Comparison of ENCODE assay signal across 22 cellular contexts in genomic region chr6:27168108-27168507, GRCh38.
A peak's percentile ranks its signal among the peaks of the same experiment; 100 is the strongest.
DNase-seq lines count a peak whose midpoint lies in the region; ATAC-seq and TF ChIP-seq lines count a peak whose summit lies in the region.
"Had no signal": no experiment of that assay in that cellular context is flagged by ENCODE, and none has a peak within 500 bp of the region (broad histone marks: within the 10 kb centered on the region; RNA-seq: fewer than 3 reads in every experiment).

No MANE protein-coding gene starts in this region.

- H2AFZ ChIP-seq in HCT116 (ENCODE audit: low read depth, low read length, poor library complexity, severe bottlenecking), result peak overlapping the region; percentile 37

- H3K9me2 ChIP-seq in HCT116 (ENCODE audit: insufficient read depth), result no peaks in the 10 kb centered on the region

- ATAC-seq in HCT116 (no peak), SK-N-SH treated with all-trans-retinoic acid at 6 μM for 48 hours (peak; percentile 56), GM18867 (IDR thresholded peaks at IDR 0.05; ENCODE audit: unreplicated experiment) (no peak), HG03045 (IDR thresholded peaks at IDR 0.05; ENCODE audit: unreplicated experiment) (no peak)
- ATAC-seq: left lobe of liver; stimulated activated naive CD8-positive, alpha-beta T cell treated with anti-CD3 and anti-CD28 coated beads, Interleukin-15, Interleukin-2, amounts not matched to agents 100 U/mL and 50 U/mL, for 24 hours had no signal

- CTCF ChIA-PET in HCT116 (lab: Charles Lee), result no interaction called here

- no peaks in the 10 kb centered on the region for H4K20me1 ChIP-seq in HCT116 (ENCODE audit: insufficient read depth)

- peaks cover 2 to 20% of the 10 kb centered on the region in 2 experiments; a peak in 3 of 4 replicates for H3K4me1 ChIP-seq in HCT116 (ENCODE audit: control insufficient read depth in 1 of 2, insufficient read depth in 2 of 2, low read length in 2 of 2)
- H3K4me1 ChIP-seq: adrenal gland, tibial artery had no signal

- no peak for DNase-seq in HCT116 (ENCODE audit: low read depth, low spot score)
- peak; percentile 70 for DNase-seq in fibroblast of villous mesenchyme (ENCODE audit: low read depth)
- DNase-seq in kidney glomerular epithelial cell (lab: John Stamatoyannopoulos, UW), result no peak
- DNase-seq in Kasumi-1 (lab: John Stamatoyannopoulos, UW), result no peak
- DNase-seq: activated CD4-positive, alpha-beta memory T cell treated with anti-CD3 and anti-CD28 coated beads for 36 hours; activated CD4-positive, CD25-positive, alpha-beta regulatory T cell; activated gamma-delta T cell; activated T-cell treated with anti-CD3 and anti-CD28 coated beads for 4 hours; adrenal gland; caudate nucleus; DND-41; KBM-7; NCI-H1048; NCI-H1930; NCI-H2227 treated with DMSO at 0.1 percent for 48 hours; stimulated activated CD4-positive, alpha-beta T cell treated with anti-CD3 and anti-CD28 coated beads, Interleukin-2, amount 100 ng/mL, for 24 hours; stimulated activated naive CD8-positive, alpha-beta T cell treated with anti-CD3 and anti-CD28 coated beads, Interleukin-15, Interleukin-2, amounts not matched to agents 100 U/mL and 50 U/mL, for 24 hours; tibial artery had no signal

- no peak for TF ChIP-seq POLR2A in HCT116 (IDR thresholded peaks at IDR 0.05; ENCODE audit: borderline replicate concordance, extremely low read depth, insufficient read depth, insufficient read length)

- H3K9me3 ChIP-seq in HCT116 (ENCODE audit: control insufficient read depth in 1 of 2, insufficient read depth in 1 of 2, low read depth in 1 of 2, low read length in 2 of 2), result peaks cover 5 to 15% of the 10 kb centered on the region in 2 experiments; a peak in 2 of 4 replicates
- H3K9me3 ChIP-seq: tibial artery had no signal

- H3K79me2 ChIP-seq in HCT116 (ENCODE audit: insufficient read depth, low read length), result no peaks in the 10 kb centered on the region

- H3K27ac ChIP-seq in HCT116 (ENCODE audit: low read depth, low read length), result no peak overlapping the region
- H3K27ac ChIP-seq: adrenal gland, tibial artery had no signal

- no peak for TF ChIP-seq RAD21 in HCT116 (IDR thresholded peaks at IDR 0.05; ENCODE audit: low read depth)

- H3K4me2 ChIP-seq in HCT116 (ENCODE audit: low read length), result peak overlapping the region; percentile 42

- POLR2A ChIA-PET in HCT116 (lab: Charles Lee), result interaction anchor here (1.0 kb wide), 1 partner anchor 9 kb away, joined by 3 read pairs; no protein-coding TSS in a partner anchor

- intact Hi-C loops in HCT116 (cut with micrococcal nuclease), result no loop called here

- no peak overlapping the region for H3K9ac ChIP-seq in HCT116 (ENCODE audit: low read length)

- RAD21 ChIA-PET in HCT116 (lab: Charles Lee; ENCODE audit: low non-redundant PET in 1 of 2, low total read pairs in 2 of 2, uncharacterized antibody in 2 of 2, unreplicated experiment in 2 of 2), result no interaction called here

- no peaks in the 10 kb centered on the region for H3K36me3 ChIP-seq in HCT116 (ENCODE audit: control insufficient read depth in 1 of 2, insufficient read depth in 2 of 2, low read length in 2 of 2)
- H3K36me3 ChIP-seq: adrenal gland, tibial artery had no signal

- H3K4me3 ChIP-seq in HCT116 (replicated peaks in 1 of 2; ENCODE audit: low read depth in 1 of 2, low read length in 2 of 2) (no peak overlapping the region), fibroblast of villous mesenchyme (ENCODE audit: low read depth, low read length) (no peak overlapping the region)
- H3K4me3 ChIP-seq: adrenal gland, tibial artery had no signal

- no peak for TF ChIP-seq CTCF in HCT116 (IDR thresholded peaks at IDR 0.05 in 2 of 3, conservative IDR thresholded peaks at IDR 0.05 in 1 of 3; ENCODE audit: borderline replicate concordance in 1 of 3, insufficient read depth in 1 of 3, low read depth in 2 of 3, low read length in 2 of 3)
- no peak for TF ChIP-seq CTCF in fibroblast of villous mesenchyme (IDR thresholded peaks at IDR 0.05; ENCODE audit: insufficient read depth, low read depth, low read length)

- H3K27me3 ChIP-seq in HCT116 (ENCODE audit: insufficient read depth, low read length), result no peaks in the 10 kb centered on the region
- H3K27me3 ChIP-seq: adrenal gland, tibial artery had no signal

- no TSS peak for BruUV-seq in HCT116 (replicated peaks; lab: Mats Ljungman, UMichigan)

TF ChIP-seq in HCT116, 20 proteins besides CTCF, POLR2A, EP300 and RAD21:
- TF ChIP-seq EZH2phosphoT487 (IDR thresholded peaks at IDR 0.05; ENCODE audit: borderline replicate concordance) (no peak), ELF1 (IDR thresholded peaks at IDR 0.05; ENCODE audit: borderline replicate concordance, low read depth) (no peak), CEBPB (IDR thresholded peaks at IDR 0.05; ENCODE audit: low read depth) (no peak)

TF ChIP-seq in SK-N-SH treated with all-trans-retinoic acid at 6 μM for 48 hours, 23 proteins besides CTCF, POLR2A, EP300 and RAD21 (continues in another document):
- no peak for TF ChIP-seq ARNTL (CRISPR knock-in tag; IDR thresholded peaks at IDR 0.05; ENCODE audit: borderline replicate concordance, low read depth)
- no peak for TF ChIP-seq CSDC2 (CRISPR knock-in tag; IDR thresholded peaks at IDR 0.05)
- no peak for TF ChIP-seq RARB (CRISPR knock-in tag; IDR thresholded peaks at IDR 0.05)
- TF ChIP-seq CSRNP3 (CRISPR knock-in tag; IDR thresholded peaks at IDR 0.05), result no peak
- no peak for TF ChIP-seq BACH2 (CRISPR knock-in tag; IDR thresholded peaks at IDR 0.05; ENCODE audit: borderline replicate concordance)
- no peak for TF ChIP-seq TCF4 (CRISPR knock-in tag; IDR thresholded peaks at IDR 0.05; ENCODE audit: borderline replicate concordance)
- TF ChIP-seq ZFP3 (CRISPR knock-in tag; IDR thresholded peaks at IDR 0.05), result no peak
- TF ChIP-seq GLIS3 (CRISPR knock-in tag; IDR thresholded peaks at IDR 0.05), result no peak
- no peak for TF ChIP-seq POU6F1 (CRISPR knock-in tag; IDR thresholded peaks at IDR 0.05; ENCODE audit: borderline replicate concordance, low read depth)
- no peak for TF ChIP-seq TSHZ2 (CRISPR knock-in tag; IDR thresholded peaks at IDR 0.05)
- TF ChIP-seq TOX (CRISPR knock-in tag; IDR thresholded peaks at IDR 0.05; ENCODE audit: borderline replicate concordance), result no peak
- TF ChIP-seq OSR1 (CRISPR knock-in tag; IDR thresholded peaks at IDR 0.05), result no peak
